Comparison of ENCODE assay signal across 8 cellular contexts in the genomic region with DNA sequence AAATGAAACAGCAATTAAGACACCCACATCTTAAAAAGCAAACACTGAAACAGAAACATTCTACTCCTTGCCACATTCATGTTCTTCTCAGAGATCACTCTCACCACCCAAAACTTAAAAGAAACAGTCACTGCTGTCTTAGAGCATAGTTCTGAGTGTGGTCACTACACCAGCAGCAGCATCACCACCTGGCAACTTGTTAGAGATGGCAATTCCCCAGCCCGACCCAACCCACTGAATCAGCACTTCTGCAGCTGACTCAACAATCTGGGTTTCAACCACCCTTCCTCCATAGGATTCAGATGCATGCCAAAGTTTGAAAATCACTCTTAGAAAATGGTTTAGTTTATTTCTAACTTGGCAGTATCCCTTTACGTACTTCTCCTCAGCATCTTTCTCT.
DNase-seq lines count a peak whose midpoint lies in the region; ATAC-seq and TF ChIP-seq lines count a peak whose summit lies in the region.

No MANE protein-coding gene starts in this region.

- POLR2A ChIA-PET in GM10248 (lab: Yijun Ruan, JAX) = no interaction called here

- DNase-seq in EH (ENCODE audit: low read depth) = peak; percentile 91
- peak in 66 of 76 experiments; percentile 11 to 82 (median 56) for DNase-seq in HUDEP-2 (lab: John Stamatoyannopoulos, UW; ENCODE audit: unreplicated experiment in 76 of 76)
- peak; percentile 84 to 97 for DNase-seq in cardiac fibroblast (ENCODE audit: low read depth in 2 of 2)
- DNase-seq in omental fat pad (ENCODE audit: low spot score) = no peak
- DNase-seq in ecto neural progenitor cell (ENCODE audit: low spot score) = no peak
- DNase-seq in GM10248 (ENCODE audit: extremely low spot score) = no peak
- DNase-seq in coronary artery (ENCODE audit: low spot score) = no peak

- CTCF ChIA-PET in GM10248 (lab: Yijun Ruan, JAX) = interaction anchor here (1.1 kb wide), 1 partner anchor 13 kb away, joined by 4 read pairs; no protein-coding TSS in a partner anchor

- H3K4me3 ChIP-seq in cardiac fibroblast (replicated peaks in 1 of 2; ENCODE audit: low read depth in 2 of 2, low read length in 2 of 2) = no peak overlapping the region
- no peak overlapping the region for H3K4me3 ChIP-seq in coronary artery

- ATAC-seq in GM21423 (IDR thresholded peaks at IDR 0.05; ENCODE audit: unreplicated experiment) = peak; percentile 96
- peak; percentile 83 for ATAC-seq in omental fat pad (ENCODE audit: low FRiP score)

- no peak overlapping the region for H3K27ac ChIP-seq in coronary artery

- TF ChIP-seq CTCF in cardiac fibroblast (IDR thresholded peaks at IDR 0.05; ENCODE audit: low read depth, low read length) (no peak), omental fat pad (IDR thresholded peaks at IDR 0.05) (no peak), GM10248 (IDR thresholded peaks at IDR 0.05; ENCODE audit: control extremely low read depth, extremely low read depth, low read depth, missing control alignments) (no peak), coronary artery (IDR thresholded peaks at IDR 0.05) (no peak)

Comparison
In these comparisons a context has a peak if more than half of its experiments do, and no peak if none do; other contexts are left out.
1. DNase-seq: peak in EH (single experiment), HUDEP-2 (66 of 76) and cardiac fibroblast (2 of 2); none in omental fat pad (single experiment), ecto neural progenitor cell (single experiment), GM10248 (single experiment) and coronary artery (single experiment).